In the genomic region with DNA sequence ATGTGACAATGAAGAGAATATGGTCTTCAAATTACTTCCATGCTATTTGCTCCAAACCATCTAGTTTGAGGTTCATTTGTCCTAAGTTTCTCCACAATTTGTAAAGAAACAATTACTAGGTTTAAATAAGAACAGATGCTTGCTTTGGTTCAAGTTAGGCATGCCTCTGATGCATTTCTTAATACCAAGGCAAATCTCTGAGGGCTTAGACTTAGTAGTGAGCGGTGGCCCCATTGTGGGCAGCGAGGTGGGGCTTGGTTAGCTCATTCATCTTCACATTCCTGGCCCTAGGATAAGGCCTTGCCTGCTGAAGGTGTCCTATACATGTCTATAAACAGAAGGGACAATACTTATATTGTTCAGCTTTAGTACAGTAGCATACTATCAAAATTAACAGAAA, we compare ENCODE assay signal across 17 cellular contexts.
"Had no signal": no experiment of that assay in that cellular context is flagged by ENCODE, and none has a peak within 500 bp of the region (broad histone marks: within the 10 kb centered on the region; RNA-seq: fewer than 3 reads in every experiment).

No MANE protein-coding gene starts in this region.

- H3K4me3 ChIP-seq: cardiac muscle cell, colonic mucosa had no signal

- H3K4me3 Mint-ChIP-seq: activated B cell treated with CpG ODN at 0.5 μM for 24 hours; activated CD8-positive, alpha-beta T cell treated with anti-CD3 and anti-CD28 coated beads for 36 hours; activated naive CD8-positive, alpha-beta T cell treated with anti-CD3 and anti-CD28 coated beads, Interleukin-2, amount 50 U/mL, for 24 hours; natural killer cell treated with Interleukin-12 subunit alpha and Interleukin-12 subunit beta and Interleukin-15 and Interleukin-18, amount 100 ng/mL, for 72 hours; stimulated activated memory B cell treated with anti-CD40 and anti-IgM and Interleukin-4, amounts not matched to agents 10 μg/mL and 1 μg/mL and 100 μg/mL, for 72 hours had no signal

- H3K4me1 Mint-ChIP-seq: activated B cell treated with CpG ODN at 0.5 μM for 24 hours; activated naive CD8-positive, alpha-beta T cell treated with anti-CD3 and anti-CD28 coated beads, Interleukin-2, amount 50 U/mL, for 24 hours; stimulated activated memory B cell treated with anti-CD40 and anti-IgM and Interleukin-4, amounts not matched to agents 10 μg/mL and 1 μg/mL and 100 μg/mL, for 72 hours had no signal

- H3K27me3 Mint-ChIP-seq: activated B cell treated with CpG ODN at 0.5 μM for 24 hours; activated CD8-positive, alpha-beta T cell treated with anti-CD3 and anti-CD28 coated beads for 36 hours; activated naive CD8-positive, alpha-beta T cell treated with anti-CD3 and anti-CD28 coated beads, Interleukin-2, amount 50 U/mL, for 24 hours; natural killer cell treated with Interleukin-12 subunit alpha and Interleukin-12 subunit beta and Interleukin-15 and Interleukin-18, amount 100 ng/mL, for 72 hours; stimulated activated memory B cell treated with anti-CD40 and anti-IgM and Interleukin-4, amounts not matched to agents 10 μg/mL and 1 μg/mL and 100 μg/mL, for 72 hours had no signal

- ATAC-seq: activated naive CD8-positive, alpha-beta T cell treated with anti-CD3 and anti-CD28 coated beads, Interleukin-2, amount 50 U/mL, for 24 hours; left ventricle myocardium superior; stimulated activated memory B cell treated with anti-CD40 and anti-IgM and Interleukin-4, amounts not matched to agents 10 μg/mL and 1 μg/mL and 100 μg/mL, for 72 hours had no signal

- H3K36me3 Mint-ChIP-seq: natural killer cell treated with Interleukin-12 subunit alpha and Interleukin-12 subunit beta and Interleukin-15 and Interleukin-18, amount 100 ng/mL, for 72 hours had no signal

- H3K9me3 Mint-ChIP-seq: activated B cell treated with CpG ODN at 0.5 μM for 24 hours; activated CD8-positive, alpha-beta T cell treated with anti-CD3 and anti-CD28 coated beads for 36 hours; activated naive CD8-positive, alpha-beta T cell treated with anti-CD3 and anti-CD28 coated beads, Interleukin-2, amount 50 U/mL, for 24 hours; natural killer cell treated with Interleukin-12 subunit alpha and Interleukin-12 subunit beta and Interleukin-15 and Interleukin-18, amount 100 ng/mL, for 72 hours; stimulated activated memory B cell treated with anti-CD40 and anti-IgM and Interleukin-4, amounts not matched to agents 10 μg/mL and 1 μg/mL and 100 μg/mL, for 72 hours had no signal

- H3K27ac Mint-ChIP-seq: activated B cell treated with CpG ODN at 0.5 μM for 24 hours; activated CD8-positive, alpha-beta T cell treated with anti-CD3 and anti-CD28 coated beads for 36 hours; activated naive CD8-positive, alpha-beta T cell treated with anti-CD3 and anti-CD28 coated beads, Interleukin-2, amount 50 U/mL, for 24 hours; natural killer cell treated with Interleukin-12 subunit alpha and Interleukin-12 subunit beta and Interleukin-15 and Interleukin-18, amount 100 ng/mL, for 72 hours; stimulated activated memory B cell treated with anti-CD40 and anti-IgM and Interleukin-4, amounts not matched to agents 10 μg/mL and 1 μg/mL and 100 μg/mL, for 72 hours had no signal

- DNase-seq: activated B cell treated with CpG ODN at 0.5 μM for 24 hours; activated CD4-positive, alpha-beta T cell treated with anti-CD3 and anti-CD28 coated beads for 48 hours; activated CD8-positive, alpha-beta memory T cell treated with anti-CD3 and anti-CD28 coated beads, Interleukin-2, amount 50 U/mL, for 48 hours; activated CD8-positive, alpha-beta T cell treated with anti-CD3 and anti-CD28 coated beads for 36 hours; activated naive CD4-positive, alpha-beta T cell; activated naive CD8-positive, alpha-beta T cell treated with anti-CD3 and anti-CD28 coated beads, Interleukin-2, amount 50 U/mL, for 24 hours; colonic mucosa; effector memory CD4-positive, alpha-beta T cell; hippocampal formation; left ventricle myocardium superior; mesendoderm; posterior cingulate gyrus; stimulated activated CD4-positive, alpha-beta T cell treated with anti-CD3 and anti-CD28 coated beads, Interleukin-2, amount 100 ng/mL, for 48 hours; T-helper 2 cell had no signal
